Comparison of ENCODE assay signal across 1 cellular context in the genomic region with DNA sequence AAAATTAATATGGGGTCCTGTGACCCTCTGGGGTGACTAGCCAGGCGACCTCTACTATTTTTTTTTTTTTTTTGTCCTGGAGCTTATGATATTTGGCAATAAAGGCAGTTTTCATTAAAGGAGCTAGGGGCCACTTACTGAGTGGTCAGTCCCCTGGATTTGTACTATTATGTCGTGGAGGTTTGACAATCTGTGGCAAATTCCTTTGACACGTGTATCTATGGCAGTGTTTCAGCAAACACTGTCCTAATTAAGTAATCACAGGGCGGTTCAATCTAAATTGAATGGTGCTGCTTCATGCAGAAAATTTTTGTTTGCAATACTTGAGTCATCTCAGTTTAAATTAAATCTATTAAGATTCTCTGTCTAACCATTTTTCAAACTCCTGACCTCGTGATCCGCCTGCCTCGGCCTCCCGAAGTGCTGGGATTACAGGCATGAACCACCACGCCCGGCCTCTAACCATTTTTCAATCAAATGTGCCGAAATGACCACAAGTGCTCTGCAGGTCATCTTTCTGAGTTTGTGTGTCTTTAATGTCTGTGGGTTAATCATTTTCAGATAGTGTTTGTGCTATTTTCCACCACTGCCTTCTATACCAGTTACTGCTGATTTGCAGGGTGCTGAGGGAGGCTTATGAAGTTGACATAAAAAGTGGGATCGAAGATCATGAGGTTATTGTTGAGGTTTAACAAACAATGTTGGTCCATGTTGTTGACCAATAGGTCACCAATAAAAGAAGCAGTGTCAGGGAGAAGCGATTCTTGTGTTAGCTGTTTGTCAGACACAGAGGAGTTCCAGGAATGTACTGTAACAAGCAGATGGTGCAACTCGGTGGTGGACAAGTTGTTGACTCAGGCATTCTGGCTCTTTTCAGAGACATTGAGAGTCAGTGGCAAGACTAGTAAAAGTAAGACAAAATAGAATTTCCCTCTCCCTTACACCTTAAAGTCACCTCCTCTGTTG.
A peak's percentile ranks its signal among the peaks of the same experiment; 100 is the strongest.
TF ChIP-seq lines count a peak whose summit lies in the region.

No MANE protein-coding gene starts in this region.

TF ChIP-seq in HepG2, 621 proteins besides CTCF, POLR2A, EP300 and RAD21 (continued from another document and continues in another):
- TF ChIP-seq, protein P1, sequence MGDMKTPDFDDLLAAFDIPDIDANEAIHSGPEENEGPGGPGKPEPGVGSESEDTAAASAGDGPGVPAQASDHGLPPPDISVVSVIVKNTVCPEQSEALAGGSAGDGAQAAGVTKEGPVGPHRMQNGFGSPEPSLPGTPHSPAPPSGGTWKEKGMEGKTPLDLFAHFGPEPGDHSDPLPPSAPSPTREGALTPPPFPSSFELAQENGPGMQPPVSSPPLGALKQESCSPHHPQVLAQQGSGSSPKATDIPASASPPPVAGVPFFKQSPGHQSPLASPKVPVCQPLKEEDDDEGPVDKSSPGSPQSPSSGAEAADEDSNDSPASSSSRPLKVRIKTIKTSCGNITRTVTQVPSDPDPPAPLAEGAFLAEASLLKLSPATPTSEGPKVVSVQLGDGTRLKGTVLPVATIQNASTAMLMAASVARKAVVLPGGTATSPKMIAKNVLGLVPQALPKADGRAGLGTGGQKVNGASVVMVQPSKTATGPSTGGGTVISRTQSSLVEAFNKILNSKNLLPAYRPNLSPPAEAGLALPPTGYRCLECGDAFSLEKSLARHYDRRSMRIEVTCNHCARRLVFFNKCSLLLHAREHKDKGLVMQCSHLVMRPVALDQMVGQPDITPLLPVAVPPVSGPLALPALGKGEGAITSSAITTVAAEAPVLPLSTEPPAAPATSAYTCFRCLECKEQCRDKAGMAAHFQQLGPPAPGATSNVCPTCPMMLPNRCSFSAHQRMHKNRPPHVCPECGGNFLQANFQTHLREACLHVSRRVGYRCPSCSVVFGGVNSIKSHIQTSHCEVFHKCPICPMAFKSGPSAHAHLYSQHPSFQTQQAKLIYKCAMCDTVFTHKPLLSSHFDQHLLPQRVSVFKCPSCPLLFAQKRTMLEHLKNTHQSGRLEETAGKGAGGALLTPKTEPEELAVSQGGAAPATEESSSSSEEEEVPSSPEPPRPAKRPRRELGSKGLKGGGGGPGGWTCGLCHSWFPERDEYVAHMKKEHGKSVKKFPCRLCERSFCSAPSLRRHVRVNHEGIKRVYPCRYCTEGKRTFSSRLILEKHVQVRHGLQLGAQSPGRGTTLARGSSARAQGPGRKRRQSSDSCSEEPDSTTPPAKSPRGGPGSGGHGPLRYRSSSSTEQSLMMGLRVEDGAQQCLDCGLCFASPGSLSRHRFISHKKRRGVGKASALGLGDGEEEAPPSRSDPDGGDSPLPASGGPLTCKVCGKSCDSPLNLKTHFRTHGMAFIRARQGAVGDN (CRISPR knock-in tag; IDR thresholded peaks at IDR 0.05), result no peak; the same call in 1 of the 2 replicates
- TF ChIP-seq, protein P2, sequence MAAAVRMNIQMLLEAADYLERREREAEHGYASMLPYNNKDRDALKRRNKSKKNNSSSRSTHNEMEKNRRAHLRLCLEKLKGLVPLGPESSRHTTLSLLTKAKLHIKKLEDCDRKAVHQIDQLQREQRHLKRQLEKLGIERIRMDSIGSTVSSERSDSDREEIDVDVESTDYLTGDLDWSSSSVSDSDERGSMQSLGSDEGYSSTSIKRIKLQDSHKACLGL (CRISPR knock-in tag; IDR thresholded peaks at IDR 0.05), result no peak
- no peak for TF ChIP-seq ZNF75D (CRISPR knock-in tag; IDR thresholded peaks at IDR 0.05; ENCODE audit: borderline replicate concordance)
- TF ChIP-seq KDM5B (CRISPR knock-in tag; IDR thresholded peaks at IDR 0.05; ENCODE audit: borderline replicate concordance), result no peak
- TF ChIP-seq, protein P3, sequence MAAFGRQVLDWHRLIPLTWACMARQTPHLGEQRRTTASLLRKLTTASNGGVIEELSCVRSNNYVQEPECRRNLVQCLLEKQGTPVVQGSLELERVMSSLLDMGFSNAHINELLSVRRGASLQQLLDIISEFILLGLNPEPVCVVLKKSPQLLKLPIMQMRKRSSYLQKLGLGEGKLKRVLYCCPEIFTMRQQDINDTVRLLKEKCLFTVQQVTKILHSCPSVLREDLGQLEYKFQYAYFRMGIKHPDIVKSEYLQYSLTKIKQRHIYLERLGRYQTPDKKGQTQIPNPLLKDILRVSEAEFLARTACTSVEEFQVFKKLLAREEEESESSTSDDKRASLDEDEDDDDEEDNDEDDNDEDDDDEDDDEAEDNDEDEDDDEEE (CRISPR knock-in tag; IDR thresholded peaks at IDR 0.05), result 0 out of 2 replicates have a peak, but pooled peaks have one; percentile 33
- TF ChIP-seq ZNF143 (CRISPR knock-in tag; IDR thresholded peaks at IDR 0.05), result 0 out of 2 replicates have a peak, but pooled peaks have one; percentile 43
- TF ChIP-seq, protein P4, sequence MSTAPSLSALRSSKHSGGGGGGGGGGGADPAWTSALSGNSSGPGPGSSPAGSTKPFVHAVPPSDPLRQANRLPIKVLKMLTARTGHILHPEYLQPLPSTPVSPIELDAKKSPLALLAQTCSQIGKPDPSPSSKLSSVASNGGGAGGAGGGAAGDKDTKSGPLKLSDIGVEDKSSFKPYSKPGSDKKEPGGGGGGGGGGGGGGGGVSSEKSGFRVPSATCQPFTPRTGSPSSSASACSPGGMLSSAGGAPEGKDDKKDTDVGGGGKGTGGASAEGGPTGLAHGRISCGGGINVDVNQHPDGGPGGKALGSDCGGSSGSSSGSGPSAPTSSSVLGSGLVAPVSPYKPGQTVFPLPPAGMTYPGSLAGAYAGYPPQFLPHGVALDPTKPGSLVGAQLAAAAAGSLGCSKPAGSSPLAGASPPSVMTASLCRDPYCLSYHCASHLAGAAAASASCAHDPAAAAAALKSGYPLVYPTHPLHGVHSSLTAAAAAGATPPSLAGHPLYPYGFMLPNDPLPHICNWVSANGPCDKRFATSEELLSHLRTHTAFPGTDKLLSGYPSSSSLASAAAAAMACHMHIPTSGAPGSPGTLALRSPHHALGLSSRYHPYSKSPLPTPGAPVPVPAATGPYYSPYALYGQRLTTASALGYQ (CRISPR knock-in tag; IDR thresholded peaks at IDR 0.05), result peak; percentile 97
- TF ChIP-seq ATAD3A (CRISPR knock-in tag; IDR thresholded peaks at IDR 0.05), result no peak
- peak; percentile 86; the same call in 1 of the 2 replicates for TF ChIP-seq ZNF431 (CRISPR knock-in tag; IDR thresholded peaks at IDR 0.05; ENCODE audit: borderline replicate concordance, low read depth)
- no peak for TF ChIP-seq ZFP36L2 (CRISPR knock-in tag; IDR thresholded peaks at IDR 0.05)
- no peak for TF ChIP-seq ZBTB7A (CRISPR knock-in tag; IDR thresholded peaks at IDR 0.05)
- TF ChIP-seq ZNF30 (CRISPR knock-in tag; IDR thresholded peaks at IDR 0.05), result 0 out of 2 replicates have a peak, but pooled peaks have one; percentile 48
- TF ChIP-seq, protein P5, sequence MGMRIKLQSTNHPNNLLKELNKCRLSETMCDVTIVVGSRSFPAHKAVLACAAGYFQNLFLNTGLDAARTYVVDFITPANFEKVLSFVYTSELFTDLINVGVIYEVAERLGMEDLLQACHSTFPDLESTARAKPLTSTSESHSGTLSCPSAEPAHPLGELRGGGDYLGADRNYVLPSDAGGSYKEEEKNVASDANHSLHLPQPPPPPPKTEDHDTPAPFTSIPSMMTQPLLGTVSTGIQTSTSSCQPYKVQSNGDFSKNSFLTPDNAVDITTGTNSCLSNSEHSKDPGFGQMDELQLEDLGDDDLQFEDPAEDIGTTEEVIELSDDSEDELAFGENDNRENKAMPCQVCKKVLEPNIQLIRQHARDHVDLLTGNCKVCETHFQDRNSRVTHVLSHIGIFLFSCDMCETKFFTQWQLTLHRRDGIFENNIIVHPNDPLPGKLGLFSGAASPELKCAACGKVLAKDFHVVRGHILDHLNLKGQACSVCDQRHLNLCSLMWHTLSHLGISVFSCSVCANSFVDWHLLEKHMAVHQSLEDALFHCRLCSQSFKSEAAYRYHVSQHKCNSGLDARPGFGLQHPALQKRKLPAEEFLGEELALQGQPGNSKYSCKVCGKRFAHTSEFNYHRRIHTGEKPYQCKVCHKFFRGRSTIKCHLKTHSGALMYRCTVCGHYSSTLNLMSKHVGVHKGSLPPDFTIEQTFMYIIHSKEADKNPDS (CRISPR knock-in tag; IDR thresholded peaks at IDR 0.05), result 0 out of 2 replicates have a peak, but pooled peaks have one; percentile 84
- TF ChIP-seq, protein P6, sequence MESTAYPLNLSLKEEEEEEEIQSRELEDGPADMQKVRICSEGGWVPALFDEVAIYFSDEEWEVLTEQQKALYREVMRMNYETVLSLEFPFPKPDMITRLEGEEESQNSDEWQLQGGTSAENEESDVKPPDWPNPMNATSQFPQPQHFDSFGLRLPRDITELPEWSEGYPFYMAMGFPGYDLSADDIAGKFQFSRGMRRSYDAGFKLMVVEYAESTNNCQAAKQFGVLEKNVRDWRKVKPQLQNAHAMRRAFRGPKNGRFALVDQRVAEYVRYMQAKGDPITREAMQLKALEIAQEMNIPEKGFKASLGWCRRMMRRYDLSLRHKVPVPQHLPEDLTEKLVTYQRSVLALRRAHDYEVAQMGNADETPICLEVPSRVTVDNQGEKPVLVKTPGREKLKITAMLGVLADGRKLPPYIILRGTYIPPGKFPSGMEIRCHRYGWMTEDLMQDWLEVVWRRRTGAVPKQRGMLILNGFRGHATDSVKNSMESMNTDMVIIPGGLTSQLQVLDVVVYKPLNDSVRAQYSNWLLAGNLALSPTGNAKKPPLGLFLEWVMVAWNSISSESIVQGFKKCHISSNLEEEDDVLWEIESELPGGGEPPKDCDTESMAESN (CRISPR knock-in tag; conservative IDR thresholded peaks at IDR 0.05), result no peak; the same call in 1 of the 2 replicates
- peak; percentile 98 for TF ChIP-seq NR2F2 (IDR thresholded peaks at IDR 0.05; ENCODE audit: borderline replicate concordance, low read depth)
- TF ChIP-seq, protein P7, sequence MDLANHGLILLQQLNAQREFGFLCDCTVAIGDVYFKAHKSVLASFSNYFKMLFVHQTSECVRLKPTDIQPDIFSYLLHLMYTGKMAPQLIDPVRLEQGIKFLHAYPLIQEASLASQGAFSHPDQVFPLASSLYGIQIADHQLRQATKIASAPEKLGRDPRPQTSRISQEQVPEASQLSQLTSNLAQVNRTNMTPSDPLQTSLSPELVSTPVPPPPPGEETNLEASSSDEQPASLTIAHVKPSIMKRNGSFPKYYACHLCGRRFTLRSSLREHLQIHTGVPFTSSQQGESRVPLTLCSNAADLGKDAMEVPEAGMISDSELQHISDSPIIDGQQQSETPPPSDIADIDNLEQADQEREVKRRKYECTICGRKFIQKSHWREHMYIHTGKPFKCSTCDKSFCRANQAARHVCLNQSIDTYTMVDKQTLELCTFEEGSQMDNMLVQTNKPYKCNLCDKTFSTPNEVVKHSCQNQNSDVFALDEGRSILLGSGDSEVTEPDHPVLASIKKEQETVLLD (CRISPR knock-in tag; IDR thresholded peaks at IDR 0.05; ENCODE audit: low read depth), result no peak
- TF ChIP-seq ZZZ3 (CRISPR knock-in tag; IDR thresholded peaks at IDR 0.05; ENCODE audit: borderline replicate concordance), result no peak
- no peak for TF ChIP-seq ZNF282 (IDR thresholded peaks at IDR 0.05; ENCODE audit: partially characterized antibody)
- TF ChIP-seq FOXJ3 (CRISPR knock-in tag; IDR thresholded peaks at IDR 0.05; ENCODE audit: borderline replicate concordance), result peak; percentile 100
- TF ChIP-seq, protein P8, sequence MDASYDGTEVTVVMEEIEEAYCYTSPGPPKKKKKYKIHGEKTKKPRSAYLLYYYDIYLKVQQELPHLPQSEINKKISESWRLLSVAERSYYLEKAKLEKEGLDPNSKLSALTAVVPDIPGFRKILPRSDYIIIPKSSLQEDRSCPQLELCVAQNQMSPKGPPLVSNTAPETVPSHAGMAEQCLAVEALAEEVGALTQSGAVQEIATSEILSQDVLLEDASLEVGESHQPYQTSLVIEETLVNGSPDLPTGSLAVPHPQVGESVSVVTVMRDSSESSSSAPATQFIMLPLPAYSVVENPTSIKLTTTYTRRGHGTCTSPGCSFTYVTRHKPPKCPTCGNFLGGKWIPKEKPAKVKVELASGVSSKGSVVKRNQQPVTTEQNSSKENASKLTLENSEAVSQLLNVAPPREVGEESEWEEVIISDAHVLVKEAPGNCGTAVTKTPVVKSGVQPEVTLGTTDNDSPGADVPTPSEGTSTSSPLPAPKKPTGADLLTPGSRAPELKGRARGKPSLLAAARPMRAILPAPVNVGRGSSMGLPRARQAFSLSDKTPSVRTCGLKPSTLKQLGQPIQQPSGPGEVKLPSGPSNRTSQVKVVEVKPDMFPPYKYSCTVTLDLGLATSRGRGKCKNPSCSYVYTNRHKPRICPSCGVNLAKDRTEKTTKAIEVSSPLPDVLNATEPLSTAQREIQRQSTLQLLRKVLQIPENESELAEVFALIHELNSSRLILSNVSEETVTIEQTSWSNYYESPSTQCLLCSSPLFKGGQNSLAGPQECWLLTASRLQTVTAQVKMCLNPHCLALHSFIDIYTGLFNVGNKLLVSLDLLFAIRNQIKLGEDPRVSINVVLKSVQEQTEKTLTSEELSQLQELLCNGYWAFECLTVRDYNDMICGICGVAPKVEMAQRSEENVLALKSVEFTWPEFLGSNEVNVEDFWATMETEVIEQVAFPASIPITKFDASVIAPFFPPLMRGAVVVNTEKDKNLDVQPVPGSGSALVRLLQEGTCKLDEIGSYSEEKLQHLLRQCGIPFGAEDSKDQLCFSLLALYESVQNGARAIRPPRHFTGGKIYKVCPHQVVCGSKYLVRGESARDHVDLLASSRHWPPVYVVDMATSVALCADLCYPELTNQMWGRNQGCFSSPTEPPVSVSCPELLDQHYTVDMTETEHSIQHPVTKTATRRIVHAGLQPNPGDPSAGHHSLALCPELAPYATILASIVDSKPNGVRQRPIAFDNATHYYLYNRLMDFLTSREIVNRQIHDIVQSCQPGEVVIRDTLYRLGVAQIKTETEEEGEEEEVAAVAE (CRISPR knock-in tag; IDR thresholded peaks at IDR 0.05; ENCODE audit: borderline replicate concordance), result peak; percentile 89
- peak; percentile 97 for TF ChIP-seq MED13 (CRISPR knock-in tag; IDR thresholded peaks at IDR 0.05)
- TF ChIP-seq KDM6A (CRISPR knock-in tag; IDR thresholded peaks at IDR 0.05; ENCODE audit: low read depth), result peak; percentile 97
- TF ChIP-seq, protein P9, sequence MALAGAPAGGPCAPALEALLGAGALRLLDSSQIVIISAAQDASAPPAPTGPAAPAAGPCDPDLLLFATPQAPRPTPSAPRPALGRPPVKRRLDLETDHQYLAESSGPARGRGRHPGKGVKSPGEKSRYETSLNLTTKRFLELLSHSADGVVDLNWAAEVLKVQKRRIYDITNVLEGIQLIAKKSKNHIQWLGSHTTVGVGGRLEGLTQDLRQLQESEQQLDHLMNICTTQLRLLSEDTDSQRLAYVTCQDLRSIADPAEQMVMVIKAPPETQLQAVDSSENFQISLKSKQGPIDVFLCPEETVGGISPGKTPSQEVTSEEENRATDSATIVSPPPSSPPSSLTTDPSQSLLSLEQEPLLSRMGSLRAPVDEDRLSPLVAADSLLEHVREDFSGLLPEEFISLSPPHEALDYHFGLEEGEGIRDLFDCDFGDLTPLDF (CRISPR knock-in tag; IDR thresholded peaks at IDR 0.05), result no peak
- TF ChIP-seq ZNF781 (CRISPR knock-in tag; IDR thresholded peaks at IDR 0.05; ENCODE audit: borderline replicate concordance, not compliant biosample characterization), result no peak
- TF ChIP-seq MLLT10 (CRISPR knock-in tag; IDR thresholded peaks at IDR 0.05), result no peak
- TF ChIP-seq SAP130 (CRISPR knock-in tag; IDR thresholded peaks at IDR 0.05; ENCODE audit: low read depth), result peak; percentile 88
